In genomic region chr9:19946446-19947109, GRCh38 we compare ENCODE assay signal across 8 cellular contexts.
DNase-seq lines count a peak whose midpoint lies in the region; ATAC-seq and TF ChIP-seq lines count a peak whose summit lies in the region.

No MANE protein-coding gene starts in this region.

- no peaks in the 10 kb centered on the region for H3K36me3 Mint-ChIP-seq in activated CD4-positive, alpha-beta T cell treated with anti-CD3 and anti-CD28 coated beads, Interleukin-2, amount 10 ng/mL, durations not matched to agents 24 days and 14 days (ENCODE audit: low read depth)
- no peaks in the 10 kb centered on the region for H3K36me3 Mint-ChIP-seq in effector memory CD8-positive, alpha-beta T cell (ENCODE audit: insufficient read depth)
- H3K36me3 Mint-ChIP-seq in CD14-positive monocyte, result no peaks in the 10 kb centered on the region

- intact Hi-C loops in activated CD4-positive, alpha-beta T cell treated with anti-CD3 and anti-CD28 coated beads, Interleukin-2, amount 10 ng/mL, durations not matched to agents 24 days and 14 days (cut with micrococcal nuclease), result no loop called here
- intact Hi-C loops in CD14-positive monocyte (cut with micrococcal nuclease), result no loop called here

- H2AFZ ChIP-seq in neuronal stem cell (ENCODE audit: low read length), result peak overlapping the region; percentile 9

- no peaks in the 10 kb centered on the region for H3K9me3 Mint-ChIP-seq in activated CD4-positive, alpha-beta T cell treated with anti-CD3 and anti-CD28 coated beads, Interleukin-2, amount 10 ng/mL, durations not matched to agents 24 days and 14 days
- no peaks in the 10 kb centered on the region for H3K9me3 Mint-ChIP-seq in effector memory CD8-positive, alpha-beta T cell
- H3K9me3 Mint-ChIP-seq in CD14-positive monocyte, result peaks cover 0 to 4% (median 2%) of the 10 kb centered on the region in 7 donors

- no peak overlapping the region for H2BK15ac ChIP-seq in neuronal stem cell (ENCODE audit: low read length)

- H3K18ac ChIP-seq in neuronal stem cell (ENCODE audit: low read length), result no peak overlapping the region

- H3K4me1 Mint-ChIP-seq in activated CD4-positive, alpha-beta T cell treated with anti-CD3 and anti-CD28 coated beads, Interleukin-2, amount 10 ng/mL, durations not matched to agents 24 days and 14 days, result peaks cover 16% of the 10 kb centered on the region
- no peaks in the 10 kb centered on the region for H3K4me1 Mint-ChIP-seq in effector memory CD8-positive, alpha-beta T cell (ENCODE audit: low read depth in 2 of 2)
- peaks cover 9% of the 10 kb centered on the region for H3K4me1 Mint-ChIP-seq in CD14-positive monocyte

- H3K9me3 ChIP-seq in neuronal stem cell (replicated peaks in 1 of 2; ENCODE audit: control insufficient read depth in 2 of 2, insufficient read depth in 1 of 2, low read depth in 1 of 2, low read length in 2 of 2), result no peaks in the 10 kb centered on the region

- H3K4me1 ChIP-seq in neuronal stem cell (ENCODE audit: control insufficient read depth in 2 of 2, insufficient read depth in 1 of 2, low read depth in 1 of 2, low read length in 2 of 2), result peaks cover 0 to 2% of the 10 kb centered on the region in 2 donors

- H3K14ac ChIP-seq in neuronal stem cell (ENCODE audit: low read length), result no peak overlapping the region

- no peaks in the 10 kb centered on the region for H3K36me3 ChIP-seq in neuronal stem cell (replicated peaks in 1 of 2; ENCODE audit: control insufficient read depth in 2 of 2, insufficient read depth in 2 of 2, low read length in 2 of 2)

- no peak for TF ChIP-seq CTCF in CD14-positive monocyte (IDR thresholded peaks at IDR 0.05)

- H2AK5ac ChIP-seq in neuronal stem cell (ENCODE audit: low read depth, low read length), result no peak overlapping the region

- no peak overlapping the region for H2BK5ac ChIP-seq in neuronal stem cell (ENCODE audit: low read length)

- H3K4me3 ChIP-seq in neuronal stem cell (ENCODE audit: low read length in 2 of 2), result no peak overlapping the region

- H2BK120ac ChIP-seq in neuronal stem cell (ENCODE audit: low read depth, low read length), result no peak overlapping the region

- ATAC-seq in HG03460 (IDR thresholded peaks at IDR 0.05; ENCODE audit: unreplicated experiment), result peak; percentile 84
- ATAC-seq in effector memory CD8-positive, alpha-beta T cell (replicated peaks), result no peak

- no peak overlapping the region for H2BK12ac ChIP-seq in neuronal stem cell (ENCODE audit: low read length)

- H3K4ac ChIP-seq in neuronal stem cell (ENCODE audit: low read length), result no peak overlapping the region

- no peak overlapping the region for H3K27ac ChIP-seq in neuronal stem cell (replicated peaks; ENCODE audit: low read length)

- no peak overlapping the region for H3K9ac ChIP-seq in neuronal stem cell (ENCODE audit: low read depth, low read length, poor library complexity)

- no peaks in the 10 kb centered on the region for H3K27me3 ChIP-seq in neuronal stem cell (ENCODE audit: control insufficient read depth in 3 of 3, insufficient read depth in 3 of 3, low read depth in 1 of 3, low read length in 3 of 3)

- H3K4me2 ChIP-seq in neuronal stem cell (ENCODE audit: insufficient read depth, low read length, poor library complexity, severe bottlenecking), result no peak overlapping the region

- peak; percentile 66 for DNase-seq in activated CD4-positive, alpha-beta T cell treated with anti-CD3 and anti-CD28 coated beads, Interleukin-2, amount 10 ng/mL, durations not matched to agents 24 days and 14 days
- no peak for DNase-seq in activated CD4-positive, alpha-beta T cell treated with anti-CD3 and anti-CD28 coated beads, Interleukin-2, amount 50 U/mL, for 4 hours
- peak; percentile 19 for DNase-seq in amniotic epithelial cell (ENCODE audit: low read depth)
- DNase-seq in neuronal stem cell (ENCODE audit: low spot score), result no peak
- no peak for DNase-seq in effector memory CD8-positive, alpha-beta T cell
- DNase-seq in CD14-positive monocyte (ENCODE audit: low spot score), result no peak
- DNase-seq in occipital lobe (lab: John Stamatoyannopoulos, UW), result no peak

- WGBS in neuronal stem cell (ENCODE audit: extremely low coverage in 2 of 2, insufficient read length in 2 of 2, insufficient replicate concordance in 1 of 2), 2 donors, result no CpG with 5 or more reads among the region's 4 CpGs

- no peak overlapping the region for H4K8ac ChIP-seq in neuronal stem cell (ENCODE audit: low read depth, low read length)

- H3K23ac ChIP-seq in neuronal stem cell (ENCODE audit: low read depth, low read length, poor library complexity), result no peak overlapping the region

- no peak overlapping the region for H4K91ac ChIP-seq in neuronal stem cell (ENCODE audit: low read depth, low read length, poor library complexity)

- H3K79me1 ChIP-seq in neuronal stem cell (ENCODE audit: low read depth, low read length), result no peaks in the 10 kb centered on the region

- peak overlapping the region; percentile 5 for H3K27ac Mint-ChIP-seq in activated CD4-positive, alpha-beta T cell treated with anti-CD3 and anti-CD28 coated beads, Interleukin-2, amount 10 ng/mL, durations not matched to agents 24 days and 14 days
- H3K27ac Mint-ChIP-seq in effector memory CD8-positive, alpha-beta T cell, result no peak overlapping the region
- peak overlapping the region in 1 of 7 donors; percentile 83 for H3K27ac Mint-ChIP-seq in CD14-positive monocyte

- peaks cover 13% of the 10 kb centered on the region for H3K27me3 Mint-ChIP-seq in activated CD4-positive, alpha-beta T cell treated with anti-CD3 and anti-CD28 coated beads, Interleukin-2, amount 10 ng/mL, durations not matched to agents 24 days and 14 days
- H3K27me3 Mint-ChIP-seq in effector memory CD8-positive, alpha-beta T cell, result peaks cover 22% of the 10 kb centered on the region in 2 donors
- peaks cover 0 to 11% (median 1%) of the 10 kb centered on the region in 3 donors for H3K27me3 Mint-ChIP-seq in CD14-positive monocyte (ENCODE audit: low read depth in 3 of 3)

- H3K4me3 Mint-ChIP-seq in activated CD4-positive, alpha-beta T cell treated with anti-CD3 and anti-CD28 coated beads, Interleukin-2, amount 10 ng/mL, durations not matched to agents 24 days and 14 days, result no peak overlapping the region
- no peak overlapping the region for H3K4me3 Mint-ChIP-seq in effector memory CD8-positive, alpha-beta T cell
- H3K4me3 Mint-ChIP-seq in CD14-positive monocyte, result no peak overlapping the region

Comparison
In these comparisons a context has a peak if more than half of its experiments do, and no peak if none do; other contexts are left out.
1. DNase-seq: peak in activated CD4-positive, alpha-beta T cell treated with anti-CD3 and anti-CD28 coated beads, Interleukin-2, amount 10 ng/mL, durations not matched to agents 24 days and 14 days (single experiment) and amniotic epithelial cell (single experiment); none in activated CD4-positive, alpha-beta T cell treated with anti-CD3 and anti-CD28 coated beads, Interleukin-2, amount 50 U/mL, for 4 hours (0 of 2), neuronal stem cell (single experiment), effector memory CD8-positive, alpha-beta T cell (0 of 3), CD14-positive monocyte (single experiment) and occipital lobe (single experiment).